Comparison of ENCODE assay signal across 8 cellular contexts in the genomic region with DNA sequence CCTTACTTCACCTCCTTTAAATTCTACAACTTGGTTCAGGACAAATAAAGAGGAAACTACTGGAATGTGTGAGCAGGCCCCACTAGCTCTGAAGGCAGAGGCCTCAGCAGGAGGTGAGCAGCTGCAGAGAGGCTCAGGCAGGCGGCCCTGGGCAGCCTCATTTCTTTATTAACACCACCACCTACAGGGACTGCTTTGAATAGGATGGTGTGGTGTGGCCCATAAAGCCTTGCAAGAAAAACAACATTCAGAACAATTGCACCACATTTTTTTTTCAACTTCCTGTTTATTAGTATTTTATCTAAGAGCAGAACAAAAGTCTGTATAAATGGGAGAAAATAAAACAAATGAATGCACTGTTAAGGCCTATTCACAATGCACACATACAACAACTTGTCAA.
A peak's percentile ranks its signal among the peaks of the same experiment; 100 is the strongest.
DNase-seq lines count a peak whose midpoint lies in the region; ATAC-seq and TF ChIP-seq lines count a peak whose summit lies in the region.
"Not testable (repeated sequence)": the region's sequence is repeated elsewhere in the genome, so short reads cannot be mapped to it uniquely, and the experiment has no call there.

No MANE protein-coding gene starts in this region.

- ATAC-seq in GM18499 (IDR thresholded peaks at IDR 0.05; ENCODE audit: insufficient read depth, unreplicated experiment) = peak; percentile 59
- peak; percentile 79 for ATAC-seq in GM21737 (IDR thresholded peaks at IDR 0.05; ENCODE audit: unreplicated experiment)
- peak; percentile 84 for ATAC-seq in HG03342 (IDR thresholded peaks at IDR 0.05; ENCODE audit: unreplicated experiment)
- ATAC-seq in naive B cell (ENCODE audit: low read depth in 2 of 2) = peak; percentile 99
- ATAC-seq in aorta (ENCODE audit: low FRiP score) = peak; percentile 93

- H3K27ac ChIP-seq in aorta (ENCODE audit: low read depth in 1 of 2, low read length in 2 of 2) = not testable (repeated sequence)

- not testable (repeated sequence) for H3K36me3 Mint-ChIP-seq in naive B cell

- H3K36me3 ChIP-seq in aorta (ENCODE audit: control insufficient read depth in 1 of 2, insufficient read depth in 2 of 2, low read length in 1 of 2) = not testable (repeated sequence)

- not testable (repeated sequence) for H3K4me3 Mint-ChIP-seq in naive B cell

- intact Hi-C loops in aorta (cut with DNase I) = not testable (repeated sequence)

- not testable (repeated sequence) for H3K9me3 ChIP-seq in aorta (ENCODE audit: control insufficient read depth, low read length)

- in situ Hi-C loops in SK-MEL-5 (cut with HindIII; ENCODE audit: low pct_unique_long_range_greater_than_20kb, low sequenced_read_pairs); astrocyte of the spinal cord (cut with HindIII; ENCODE audit: low sequenced_read_pairs): not testable (repeated sequence)

- H3K4me1 ChIP-seq in aorta (ENCODE audit: control insufficient read depth in 1 of 2, insufficient read depth in 2 of 2, low read length in 2 of 2) = not testable (repeated sequence)

- not testable (repeated sequence) for H3K27me3 ChIP-seq in aorta (ENCODE audit: control insufficient read depth in 1 of 2, insufficient read depth in 2 of 2, low read length in 1 of 2)

- TF ChIP-seq CTCF in astrocyte of the spinal cord (IDR thresholded peaks at IDR 0.05; ENCODE audit: low read depth, low read length) = not testable (repeated sequence)

- not testable (repeated sequence) for H3K9me3 Mint-ChIP-seq in naive B cell

- not testable (repeated sequence) for H3K4me3 ChIP-seq in astrocyte of the spinal cord (ENCODE audit: low read depth, low read length); aorta (ENCODE audit: low read length in 2 of 2)

- 60% methylated on average over 1 of the region's 1 CpG; no CpG with 5 or more reads in 1 of the 2 donors for WGBS in aorta, 2 donors

- H3K27ac Mint-ChIP-seq in naive B cell = not testable (repeated sequence)

- not testable (repeated sequence) for H3K4me1 Mint-ChIP-seq in naive B cell

- DNase-seq in SK-MEL-5 (ENCODE audit: low read depth, low spot score) = peak; percentile 51
- peak; percentile 71 for DNase-seq in astrocyte of the spinal cord (ENCODE audit: low read depth, low spot score)
- peak; percentile 35 for DNase-seq in foreskin melanocyte
- peak; percentile 38 for DNase-seq in naive B cell
- not testable (repeated sequence) for DNase-seq in aorta

- H3K27me3 Mint-ChIP-seq in naive B cell = not testable (repeated sequence)
